1 cellular context compared by ENCODE assay signal in genomic region chr18:35904389-35905037, GRCh38.
TF ChIP-seq lines count a peak whose summit lies in the region.

No MANE protein-coding gene starts in this region.

TF ChIP-seq in K562, 482 proteins besides CTCF, POLR2A, EP300 and RAD21:
- TF ChIP-seq TFAM (CRISPR knock-in tag; conservative IDR thresholded peaks at IDR 0.05) (no peak), ZNF76 (CRISPR knock-in tag; IDR thresholded peaks at IDR 0.05; ENCODE audit: borderline replicate concordance) (no peak), MYNN (IDR thresholded peaks at IDR 0.05) (no peak), MYNN (CRISPR knock-in tag; IDR thresholded peaks at IDR 0.05) (no peak), ZBTB8A (IDR thresholded peaks at IDR 0.05; ENCODE audit: partially characterized antibody) (no peak), ZNF354B (CRISPR knock-in tag; IDR thresholded peaks at IDR 0.05) (no peak), DDX20 (tag; IDR thresholded peaks at IDR 0.05; ENCODE audit: low read depth) (no peak), MLLT1 (IDR thresholded peaks at IDR 0.05) (no peak), ZNF586 (CRISPR knock-in tag; conservative IDR thresholded peaks at IDR 0.05) (no peak), FOS (IDR thresholded peaks at IDR 0.05; ENCODE audit: extremely low read depth, insufficient read length) (no peak), WHSC1 (IDR thresholded peaks at IDR 0.05; ENCODE audit: low read length) (no peak), TSC22D4 (tag; IDR thresholded peaks at IDR 0.05) (no peak)
- TF ChIP-seq, protein P1, sequence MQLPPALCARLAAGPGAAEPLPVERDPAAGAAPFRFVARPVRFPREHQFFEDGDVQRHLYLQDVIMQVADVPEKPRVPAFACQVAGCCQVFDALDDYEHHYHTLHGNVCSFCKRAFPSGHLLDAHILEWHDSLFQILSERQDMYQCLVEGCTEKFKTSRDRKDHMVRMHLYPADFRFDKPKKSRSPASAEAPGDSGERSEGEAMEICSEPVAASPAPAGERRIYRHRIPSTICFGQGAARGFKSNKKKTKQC (CRISPR knock-in tag; IDR thresholded peaks at IDR 0.05): no peak
- TF ChIP-seq, protein P2, sequence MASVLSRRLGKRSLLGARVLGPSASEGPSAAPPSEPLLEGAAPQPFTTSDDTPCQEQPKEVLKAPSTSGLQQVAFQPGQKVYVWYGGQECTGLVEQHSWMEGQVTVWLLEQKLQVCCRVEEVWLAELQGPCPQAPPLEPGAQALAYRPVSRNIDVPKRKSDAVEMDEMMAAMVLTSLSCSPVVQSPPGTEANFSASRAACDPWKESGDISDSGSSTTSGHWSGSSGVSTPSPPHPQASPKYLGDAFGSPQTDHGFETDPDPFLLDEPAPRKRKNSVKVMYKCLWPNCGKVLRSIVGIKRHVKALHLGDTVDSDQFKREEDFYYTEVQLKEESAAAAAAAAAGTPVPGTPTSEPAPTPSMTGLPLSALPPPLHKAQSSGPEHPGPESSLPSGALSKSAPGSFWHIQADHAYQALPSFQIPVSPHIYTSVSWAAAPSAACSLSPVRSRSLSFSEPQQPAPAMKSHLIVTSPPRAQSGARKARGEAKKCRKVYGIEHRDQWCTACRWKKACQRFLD (CRISPR knock-in tag; IDR thresholded peaks at IDR 0.05): no peak
